In genomic region chr12:80412343-80412953, GRCh38 we compare ENCODE assay signal across 8 cellular contexts.
DNase-seq lines count a peak whose midpoint lies in the region; ATAC-seq and TF ChIP-seq lines count a peak whose summit lies in the region.

No MANE protein-coding gene starts in this region.

- peak; percentile 96 for TF ChIP-seq CTCF in 22Rv1 (IDR thresholded peaks at IDR 0.05)
- TF ChIP-seq CTCF in SU-DHL-6 (IDR thresholded peaks at IDR 0.05; ENCODE audit: insufficient read depth, low read length, poor library complexity, severe bottlenecking) = peak; percentile 50

- no peak overlapping the region for H2AFZ ChIP-seq in SU-DHL-6 (ENCODE audit: low read depth, low read length, severe bottlenecking)

- no peak overlapping the region for H3K27ac ChIP-seq in 22Rv1
- no peak overlapping the region for H3K27ac ChIP-seq in SU-DHL-6 (ENCODE audit: low read depth, low read length)

- no peak overlapping the region for H3K4me3 ChIP-seq in SU-DHL-6 (ENCODE audit: insufficient read depth, low read length, poor library complexity, severe bottlenecking)

- H4K20me1 ChIP-seq in SU-DHL-6 (ENCODE audit: low read depth, low read length) = no peaks in the 10 kb centered on the region

- ATAC-seq in GM18498 (IDR thresholded peaks at IDR 0.05; ENCODE audit: unreplicated experiment) (peak; percentile 79), HG02870 (IDR thresholded peaks at IDR 0.05; ENCODE audit: unreplicated experiment) (peak; percentile 69)

- H3K9me2 ChIP-seq in SU-DHL-6 (replicated peaks; ENCODE audit: insufficient read depth, low read length) = no peaks in the 10 kb centered on the region

- no peaks in the 10 kb centered on the region for H3K79me2 ChIP-seq in SU-DHL-6 (ENCODE audit: insufficient read depth, low read length)

- H3K9me3 ChIP-seq in SU-DHL-6 (ENCODE audit: insufficient read depth, low read length) = no peaks in the 10 kb centered on the region

- DNase-seq in NCI-H1417 treated with DMSO at 0.1 percent for 48 hours (lab: John Stamatoyannopoulos, UW) (peak; percentile 37), foreskin melanocyte (peak; percentile 21), retina (peak; percentile 18)
- no peak for DNase-seq in activated T-cell treated with anti-CD3 and anti-CD28 coated beads, Interleukin-2, amount 50 U/mL, for 1 hour

- H3K9ac ChIP-seq in SU-DHL-6 (ENCODE audit: low read length) = no peak overlapping the region

- no peaks in the 10 kb centered on the region for H3K27me3 ChIP-seq in SU-DHL-6 (ENCODE audit: low read length)

- no peaks in the 10 kb centered on the region for H3F3A ChIP-seq in SU-DHL-6 (ENCODE audit: insufficient read depth)

- H3K36me3 ChIP-seq in SU-DHL-6 (ENCODE audit: low read length) = no peaks in the 10 kb centered on the region

- no peak overlapping the region for H3K4me2 ChIP-seq in SU-DHL-6 (ENCODE audit: low read depth, low read length, poor library complexity, severe bottlenecking)
